Comparison of ENCODE assay signal across 29 cellular contexts in the genomic region with DNA sequence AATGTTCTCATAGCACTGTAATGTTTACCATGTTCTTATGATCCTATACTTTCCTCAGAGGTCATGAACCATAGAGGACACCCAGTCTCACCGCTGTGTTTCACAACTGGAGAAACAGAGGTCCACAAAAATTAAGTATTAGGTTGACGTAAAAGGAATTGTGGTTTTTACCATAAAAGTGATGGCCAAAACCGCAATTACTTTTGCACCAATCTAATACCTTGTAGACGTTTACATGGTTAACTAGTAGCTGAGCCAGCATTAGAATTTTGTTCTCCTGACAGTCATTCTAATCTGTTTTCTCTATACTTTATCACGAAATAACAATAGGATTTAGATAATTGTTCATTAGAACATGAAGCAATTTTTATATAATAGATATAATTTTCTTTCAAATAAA.
"Had no signal": no experiment of that assay in that cellular context is flagged by ENCODE, and none has a peak within 500 bp of the region (broad histone marks: within the 10 kb centered on the region; RNA-seq: fewer than 3 reads in every experiment).

No MANE protein-coding gene starts in this region.

- H3K79me2 ChIP-seq: parathyroid adenoma had no signal

- DNase-seq: naive thymus-derived CD8-positive, alpha-beta T cell; nephron progenitor cell; nucleus accumbens; posterior cingulate gyrus; psoas muscle; right cardiac atrium; spleen; stimulated activated CD4-positive, alpha-beta T cell treated with anti-CD3 and anti-CD28 coated beads, Interleukin-12 subunit alpha, Interleukin-12 subunit beta, amount 100 ng/mL, for 4 hours; stimulated activated CD4-positive, alpha-beta T cell treated with anti-CD3 and anti-CD28 coated beads, Interleukin-1b, Interleukin-23, amount 100 ng/mL, for 48 hours; stimulated activated CD4-positive, alpha-beta T cell treated with anti-CD3 and anti-CD28 coated beads, Interleukin-4, amount 100 ng/mL, for 1 hour; stimulated activated CD4-positive, alpha-beta T cell treated with anti-CD3 and anti-CD28 coated beads, Interleukin-4, amount 100 ng/mL, for 4 hours; stimulated activated CD8-positive, alpha-beta memory T cell treated with anti-CD3 and anti-CD28 coated beads, Interleukin-4, amount 100 ng/mL, for 48 hours; stimulated activated naive CD4-positive, alpha-beta T cell; stimulated activated naive CD8-positive, alpha-beta T cell treated with anti-CD3 and anti-CD28 coated beads, Interleukin-15, amount 100 ng/mL, for 72 hours; stimulated activated naive CD8-positive, alpha-beta T cell treated with anti-CD3 and anti-CD28 coated beads, Interleukin-15, Interleukin-2, amounts not matched to agents 100 U/mL and 50 U/mL, for 24 hours; substantia nigra; testis; tibial artery; transverse colon; upper lobe of right lung; uterus had no signal

- H3K4me1 ChIP-seq: parathyroid adenoma, psoas muscle, spleen, suprapubic skin, testis, tibial artery, transverse colon, upper lobe of right lung, uterus had no signal

- H3K27ac ChIP-seq: neutrophil, parathyroid adenoma, psoas muscle, skin epidermis, spleen, suprapubic skin, testis, tibial artery, transverse colon, upper lobe of right lung, uterus had no signal

- H3K9me3 ChIP-seq: neutrophil, psoas muscle, spleen, suprapubic skin, testis, tibial artery, transverse colon, upper lobe of right lung, uterus had no signal

- H3K36me3 ChIP-seq: neutrophil, spleen, suprapubic skin, tibial artery, transverse colon, upper lobe of right lung, uterus had no signal

- H2AFZ ChIP-seq: parathyroid adenoma had no signal

- H3K4me2 ChIP-seq: smooth muscle cell had no signal

- H3K4me3 ChIP-seq: psoas muscle, skin epidermis, smooth muscle cell, spleen, suprapubic skin, testis, tibial artery, transverse colon, upper lobe of right lung, uterus had no signal

- H3K9ac ChIP-seq: parathyroid adenoma had no signal

- ATAC-seq: naive thymus-derived CD8-positive, alpha-beta T cell; natural killer cell treated with Interleukin-12 subunit alpha and Interleukin-12 subunit beta and Interleukin-15 and Interleukin-18, amount 100 ng/mL, for 72 hours; psoas muscle; right cardiac atrium; sciatic nerve; stimulated activated memory B cell treated with anti-CD40 and anti-IgM and Interleukin-4, amounts not matched to agents 10 μg/mL and 1 μg/mL and 100 μg/mL, for 72 hours; stimulated activated naive CD8-positive, alpha-beta T cell treated with anti-CD3 and anti-CD28 coated beads, Interleukin-15, amount 100 ng/mL, for 72 hours; stimulated activated naive CD8-positive, alpha-beta T cell treated with anti-CD3 and anti-CD28 coated beads, Interleukin-15, Interleukin-2, amounts not matched to agents 100 U/mL and 50 U/mL, for 24 hours; upper lobe of right lung had no signal

- H3K27me3 ChIP-seq: neutrophil, spleen, suprapubic skin, testis, tibial artery, transverse colon, upper lobe of right lung, uterus had no signal
